9 cellular contexts compared by ENCODE assay signal in the genomic region with DNA sequence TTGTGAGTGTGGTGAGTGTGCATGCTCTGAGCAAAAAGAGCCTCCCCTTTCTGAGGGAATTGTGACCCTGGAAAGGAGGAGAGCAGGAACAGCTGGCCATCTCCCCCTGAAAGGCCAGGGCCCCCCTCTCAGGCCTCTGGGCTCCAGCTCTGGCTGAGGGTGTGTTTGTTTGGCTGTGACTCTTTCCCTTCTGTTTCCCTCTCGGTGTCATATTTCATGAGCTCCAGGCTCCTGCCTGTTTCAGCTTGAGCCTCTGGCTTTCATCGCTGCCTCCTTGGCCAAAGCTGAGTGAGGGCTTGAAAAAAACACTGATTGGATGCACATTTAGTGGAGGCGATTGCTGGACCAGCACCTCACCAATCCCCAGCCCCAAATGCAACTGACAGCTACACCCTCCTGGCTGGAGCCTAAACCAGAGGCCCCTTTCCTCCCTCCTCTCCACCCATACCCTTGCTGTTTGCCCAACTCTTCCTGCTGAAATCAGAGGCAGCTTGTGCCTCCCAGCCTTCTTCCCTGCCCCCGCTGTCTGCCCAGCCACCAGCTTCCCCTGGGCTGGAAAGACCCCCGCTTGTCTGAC.
DNase-seq lines count a peak whose midpoint lies in the region; ATAC-seq, FAIRE-seq and TF ChIP-seq lines count a peak whose summit lies in the region.
"Had no signal": no experiment of that assay in that cellular context is flagged by ENCODE, and none has a peak within 500 bp of the region (broad histone marks: within the 10 kb centered on the region; RNA-seq: fewer than 3 reads in every experiment).

No MANE protein-coding gene starts in this region.

- peak overlapping the region; percentile 44; the same call in 1 of the 2 replicates for H3K18ac ChIP-seq in H1 (ENCODE audit: extremely low read depth, low read length)

- no peak overlapping the region for H3K4ac ChIP-seq in H1 (replicated peaks; ENCODE audit: insufficient read length, low read depth, low read length)

- no peak; a peak in 1 of 4 replicates for TF ChIP-seq RAD21 in H1 (IDR thresholded peaks at IDR 0.05 in 1 of 2, conservative IDR thresholded peaks at IDR 0.05 in 1 of 2; ENCODE audit: low read depth in 2 of 2, low read length in 2 of 2)

- 0 out of 2 replicates have a peak overlapping the region, but pooled peaks have one; percentile 43 for H2AFZ ChIP-seq in H1 (ENCODE audit: low read length)

- no peaks in the 10 kb centered on the region for H3K23me2 ChIP-seq in H1 (ENCODE audit: low read depth, low read length)

- H4K5ac ChIP-seq in H1 (ENCODE audit: insufficient read length, low read depth, low read length) = peak overlapping the region; percentile 24

- H3K79me1 ChIP-seq in H1 (ENCODE audit: low read depth, low read length) = no peaks in the 10 kb centered on the region

- no peaks in the 10 kb centered on the region for H4K20me1 ChIP-seq in H1 (replicated peaks in 1 of 2; ENCODE audit: control insufficient read depth in 1 of 2, insufficient read depth in 2 of 2, low read length in 2 of 2)

- peak overlapping the region; percentile 35; the same call in 1 of the 2 replicates for H4K8ac ChIP-seq in H1 (ENCODE audit: extremely low read depth, insufficient read depth, low read length)

- H2BK120ac ChIP-seq in H1 (replicated peaks; ENCODE audit: low read depth, low read length) = peak overlapping the region; percentile 69

- H3K4me2 ChIP-seq in H1 (ENCODE audit: insufficient read depth in 1 of 2, low read depth in 2 of 2, low read length in 2 of 2) = peak overlapping the region; percentile 52 to 68

- no peak overlapping the region for H2AK5ac ChIP-seq in H1 (ENCODE audit: low read depth, low read length)

- FAIRE-seq in H54 (lab: Jason Lieb, UNC) (peak; percentile 75), H1 (lab: Jason Lieb, UNC) (peak; percentile 86)

- H3K4me3 ChIP-seq in H1 (ENCODE audit: extremely low read depth in 1 of 4, insufficient read depth in 2 of 4, low read depth in 3 of 4, low read length in 4 of 4) (peak overlapping the region in 2 of 4 experiments; percentile 4 to 39; a peak in 3 of 8 replicates), lung (no peak overlapping the region), uterus (no peak overlapping the region)

- H2BK5ac ChIP-seq in H1 (ENCODE audit: low read depth, low read length) = peak overlapping the region; percentile 67

- H3K36me3 ChIP-seq in H1 (ENCODE audit: control insufficient read depth in 2 of 4, insufficient read depth in 4 of 4, low read length in 3 of 4) = no peaks in the 10 kb centered on the region
- no peaks in the 10 kb centered on the region for H3K36me3 ChIP-seq in lung (ENCODE audit: control insufficient read depth in 2 of 2, insufficient read depth in 2 of 2, low read length in 2 of 2)
- no peaks in the 10 kb centered on the region for H3K36me3 ChIP-seq in uterus

- H2BK20ac ChIP-seq in H1 (ENCODE audit: low read length) = peak overlapping the region; percentile 23; the same call in 1 of the 2 replicates

- H3K27ac ChIP-seq in H1 (ENCODE audit: low read depth, low read length) (peak overlapping the region; percentile 68; the same call in 1 of the 2 replicates), lung (ENCODE audit: low read depth in 1 of 2, low read length in 1 of 2) (peak overlapping the region; percentile 20 to 85), uterus (peak overlapping the region; percentile 82 to 84)
- H3K27ac ChIP-seq: HL-60 had no signal

- no peak overlapping the region for H3K14ac ChIP-seq in H1 (ENCODE audit: insufficient read length)

- TF ChIP-seq CTCF in H1 (IDR thresholded peaks at IDR 0.05; ENCODE audit: control extremely low read depth in 1 of 3, insufficient read depth in 1 of 3, low read depth in 1 of 3, low read length in 3 of 3) = no peak
- TF ChIP-seq CTCF in lung (IDR thresholded peaks at IDR 0.05; ENCODE audit: control extremely low read depth, extremely low read depth) = no peak
- no peak for TF ChIP-seq CTCF in uterus (IDR thresholded peaks at IDR 0.05)

- ATAC-seq in lung (ENCODE audit: insufficient read depth, low FRiP score) = peak; percentile 84
- no peak for ATAC-seq in GM19351 (IDR thresholded peaks at IDR 0.05; ENCODE audit: unreplicated experiment)

- H3K79me2 ChIP-seq in H1 (ENCODE audit: control insufficient read depth in 1 of 2, insufficient read depth in 2 of 2, low read length in 2 of 2) = no peaks in the 10 kb centered on the region

- no peak for TF ChIP-seq EP300 in H1 (IDR thresholded peaks at IDR 0.05; ENCODE audit: borderline replicate concordance in 1 of 2, low read depth in 2 of 2, low read length in 2 of 2)

- POLR2A ChIA-PET in H1 (lab: Charles Lee; ENCODE audit: partially characterized antibody) = interaction anchor here (3.0 kb wide), 1 partner anchor 64 kb away, joined by 7 read pairs; a partner anchor contains a TSS

- H3K27me3 ChIP-seq in H1 (replicated peaks in 1 of 4; ENCODE audit: control insufficient read depth in 3 of 4, extremely low read depth in 1 of 4, insufficient read depth in 3 of 4, low read length in 3 of 4) (no peaks in the 10 kb centered on the region), lung (ENCODE audit: control insufficient read depth, insufficient read depth) (no peaks in the 10 kb centered on the region), uterus (no peaks in the 10 kb centered on the region)

- 13% methylated on average over 5 of the region's 5 CpGs; no CpG with 5 or more reads in 1 of the 2 experiments for WGBS in H1 (ENCODE audit: extremely low coverage in 1 of 2, insufficient coverage in 1 of 2, insufficient read length in 1 of 2, insufficient replicate concordance in 2 of 2, low coverage in 1 of 2, low lambda C conversion rate in 2 of 2, missing lambda C conversion rate in 1 of 2), 2 experiments
- WGBS in lung, 2 donors = 46 to 61% methylated on average over 5 of the region's 5 CpGs

- no peak overlapping the region for H3K23ac ChIP-seq in H1 (ENCODE audit: insufficient read length)

- H3K4me1 ChIP-seq in H1 (replicated peaks in 1 of 4; ENCODE audit: control insufficient read depth in 3 of 4, insufficient read depth in 4 of 4, low read length in 3 of 4) (peaks cover 1 to 13% (median 8%) of the 10 kb centered on the region in 4 experiments; a peak in 6 of 7 replicates), lung (ENCODE audit: control insufficient read depth in 2 of 2, insufficient read depth in 2 of 2, low read length in 2 of 2) (peaks cover 2 to 28% of the 10 kb centered on the region in 2 donors), uterus (peaks cover 16 to 28% of the 10 kb centered on the region in 2 donors)

- TF ChIP-seq POLR2A in H54 (IDR thresholded peaks at IDR 0.05; ENCODE audit: low read depth, low read length) = no peak
- TF ChIP-seq POLR2A in H1 (IDR thresholded peaks at IDR 0.05; ENCODE audit: control extremely low read depth in 1 of 2, low read depth in 2 of 2, low read length in 2 of 2) = peak in 1 of 2 experiments; percentile 47; a peak in 1 of 3 replicates
- peak in 1 of 2 donors; percentile 10 for TF ChIP-seq POLR2A in uterus (IDR thresholded peaks at IDR 0.05)

- peak overlapping the region in 2 of 4 experiments; percentile 15 to 22; a peak in 2 of 7 replicates for H3K9ac ChIP-seq in H1 (replicated peaks in 1 of 4; ENCODE audit: extremely low read depth in 1 of 4, low read depth in 3 of 4, low read length in 3 of 4)

- intact Hi-C loops in uterus (cut with DNase I; ENCODE audit: low total_unique reads) = no loop called here

- H4K91ac ChIP-seq in H1 (replicated peaks; ENCODE audit: insufficient read length, low read length) = peak overlapping the region; percentile 36

- no peak overlapping the region for H3K56ac ChIP-seq in H1 (replicated peaks; ENCODE audit: insufficient read length, low read depth, low read length)

- H3K9me3 ChIP-seq in H1 (ENCODE audit: insufficient read depth in 2 of 2, low read depth in 1 of 2, low read length in 1 of 2) (no peaks in the 10 kb centered on the region), lung (ENCODE audit: control insufficient read depth in 2 of 2, insufficient read depth in 1 of 2, low read length in 1 of 2) (no peaks in the 10 kb centered on the region), uterus (no peaks in the 10 kb centered on the region)

- CTCF ChIA-PET in H1 (lab: Charles Lee; ENCODE audit: partially characterized antibody) = interaction anchor here (0.7 to 5.2 kb wide), 6 partner anchors 9 to 104 kb away, joined by 3 to 19 read pairs (median 3); no protein-coding TSS in a partner anchor

- H2BK12ac ChIP-seq in H1 (ENCODE audit: low read depth, low read length) = peak overlapping the region; percentile 53; the same call in 1 of the 2 replicates

- H2BK15ac ChIP-seq in H1 (ENCODE audit: low read length) = 0 out of 2 replicates have a peak overlapping the region, but pooled peaks have one; percentile 35

- DNase-seq in H54 (ENCODE audit: insufficient read length, low spot score) (peak; percentile 38), NCI-H748 (lab: John Stamatoyannopoulos, UW; ENCODE audit: unreplicated experiment) (peak; percentile 98), H1 (ENCODE audit: low read depth in 1 of 2, low spot score in 2 of 2) (peak; percentile 47 to 67), lung (ENCODE audit: low spot score) (peak; percentile 48), uterus (peak; percentile 85 to 89), SKM-1 treated with dmso at 0.1 percent for 144 hours (lab: John Stamatoyannopoulos, UW; ENCODE audit: unreplicated experiment) (no peak), NK-92 (lab: John Stamatoyannopoulos, UW; ENCODE audit: unreplicated experiment) (no peak)

TF ChIP-seq in H1, 55 proteins besides CTCF, POLR2A, EP300 and RAD21:
- peak; percentile 99 for TF ChIP-seq RBBP5 (IDR thresholded peaks at IDR 0.05; ENCODE audit: borderline replicate concordance, low read depth, low read length)
- no peak for TF ChIP-seq EZH2 (IDR thresholded peaks at IDR 0.05; ENCODE audit: low read depth, low read length, severe bottlenecking)
- TF ChIP-seq SIX5 (IDR thresholded peaks at IDR 0.05; ENCODE audit: low read depth, low read length) = 0 out of 2 replicates have a peak, but pooled peaks have one; percentile 13
- peak; percentile 50; the same call in 1 of the 2 replicates for TF ChIP-seq TAF1 (IDR thresholded peaks at IDR 0.05; ENCODE audit: low read depth, low read length)
- no peak for TF ChIP-seq BACH1 (IDR thresholded peaks at IDR 0.05; ENCODE audit: low read length)
- TF ChIP-seq ASH2L (IDR thresholded peaks at IDR 0.05; ENCODE audit: low read length) = peak; percentile 99
- TF ChIP-seq CHD2 (IDR thresholded peaks at IDR 0.05; ENCODE audit: low read length) = 0 out of 2 replicates have a peak, but pooled peaks have one; percentile 24
- TF ChIP-seq CHD1 (IDR thresholded peaks at IDR 0.05; ENCODE audit: low read depth, low read length) = no peak
- 0 out of 2 replicates have a peak, but pooled peaks have one; percentile 1 for TF ChIP-seq TBP (IDR thresholded peaks at IDR 0.05; ENCODE audit: low read depth, low read length)
TF ChIP-seq in H1: peak in this region for 6.

Comparison
In these comparisons a context has a peak if more than half of its experiments do, and no peak if none do; other contexts are left out.
1. DNase-seq: peak in H54 (single experiment), NCI-H748 (single experiment), H1 (2 of 2), lung (single experiment) and uterus (2 of 2); none in SKM-1 treated with dmso at 0.1 percent for 144 hours (single experiment) and NK-92 (single experiment).
2. Peak in every context shown above with its lines, with median percentiles within 50 percentile points of each other: H3K27ac ChIP-seq.